Comparison of ENCODE assay signal across 10 cellular contexts in genomic region chr4:143359794-143360193, GRCh38. TPM values are rescaled to one million over a fixed set of nuclear protein-coding genes. Genes with fewer than 3 reads are reported as not detected.
DNase-seq lines count a peak whose midpoint lies in the region; ATAC-seq and TF ChIP-seq lines count a peak whose summit lies in the region.
"Had no signal": no experiment of that assay in that cellular context is flagged by ENCODE, and none has a peak within 500 bp of the region (broad histone marks: within the 10 kb centered on the region; RNA-seq: fewer than 3 reads in every experiment).

No MANE protein-coding gene starts in this region.

- TF ChIP-seq POLR2A in uterus (IDR thresholded peaks at IDR 0.05): no peak

- no peak overlapping the region for H3K4me3 ChIP-seq in right cardiac atrium (ENCODE audit: low read length)
- H3K4me3 ChIP-seq in uterus: no peak overlapping the region

- DNase-seq in right cardiac atrium (no peak), Right ventricle myocardium inferior (ENCODE audit: missing footprints) (no peak), activated B cell treated with CpG ODN at 0.5 μM for 24 hours (no peak), left colon (no peak), uterus (no peak), GDM1 (lab: John Stamatoyannopoulos, UW) (no peak)
- DNase-seq: NCI-H2227 treated with DMSO at 0.1 percent for 48 hours had no signal

- H3K27me3 Mint-ChIP-seq in activated B cell treated with CpG ODN at 0.5 μM for 24 hours: no peaks in the 10 kb centered on the region

- ATAC-seq in right cardiac atrium: no peak
- ATAC-seq in Right ventricle myocardium inferior: no peak
- ATAC-seq in activated B cell treated with CpG ODN at 0.5 μM for 24 hours (ENCODE audit: low read depth): no peak
- peak; percentile 52 for ATAC-seq in left colon
- ATAC-seq in HG03108 (IDR thresholded peaks at IDR 0.05; ENCODE audit: unreplicated experiment): no peak
- no peak for ATAC-seq in HG03159 (IDR thresholded peaks at IDR 0.05; ENCODE audit: unreplicated experiment)
- ATAC-seq: HCT116 had no signal

- peak overlapping the region; percentile 83 for H3K27ac Mint-ChIP-seq in activated B cell treated with CpG ODN at 0.5 μM for 24 hours

- peak overlapping the region; percentile 52 for H3K27ac ChIP-seq in right cardiac atrium (ENCODE audit: low read length)
- peak overlapping the region; percentile 8 to 76 for H3K27ac ChIP-seq in uterus

- POLR2A ChIA-PET in activated B cell treated with CpG ODN at 0.5 μM for 24 hours (lab: Charles Lee): interaction anchor here (2.3 to 5.8 kb wide), 2 partner anchors 17 to 22 kb away, joined by 19 to 31 read pairs; partner anchors contain the start of gene GAB1

- 78% methylated on average over 1 of the region's 1 CpG for WGBS in right cardiac atrium

- H3K9me3 ChIP-seq in right cardiac atrium (ENCODE audit: control insufficient read depth, low read length): no peaks in the 10 kb centered on the region
- H3K9me3 ChIP-seq in uterus: no peaks in the 10 kb centered on the region

- H3K4me1 ChIP-seq in right cardiac atrium (ENCODE audit: control insufficient read depth, insufficient read depth, low read length): peaks cover 7% of the 10 kb centered on the region
- peaks cover 19 to 25% of the 10 kb centered on the region in 2 donors for H3K4me1 ChIP-seq in uterus

- no peaks in the 10 kb centered on the region for H3K36me3 Mint-ChIP-seq in activated B cell treated with CpG ODN at 0.5 μM for 24 hours (ENCODE audit: low read depth)

- H3K9me3 Mint-ChIP-seq in activated B cell treated with CpG ODN at 0.5 μM for 24 hours: no peaks in the 10 kb centered on the region

- CTCF ChIA-PET in activated B cell treated with CpG ODN at 0.5 μM for 24 hours (lab: Charles Lee): interaction anchor here (3.8 kb wide), 1 partner anchor 16 kb away, joined by 12 read pairs; no protein-coding TSS in a partner anchor

- no peaks in the 10 kb centered on the region for H3K36me3 ChIP-seq in uterus

- no peak for TF ChIP-seq CTCF in activated B cell treated with CpG ODN at 0.5 μM for 24 hours (IDR thresholded peaks at IDR 0.05)
- no peak for TF ChIP-seq CTCF in uterus (IDR thresholded peaks at IDR 0.05)

- intact Hi-C loops in right cardiac atrium (cut with DNase I): no loop called here
- intact Hi-C loops in Right ventricle myocardium inferior (cut with DNase I): loop anchor here (5.0 kb wide), 1 partner anchor 38 kb away; no protein-coding TSS in a partner anchor
- intact Hi-C loops in activated B cell treated with CpG ODN at 0.5 μM for 24 hours (cut with micrococcal nuclease): loop anchor here (1.0 kb wide), 3 partner anchors 18 to 154 kb away; partner anchors contain the start of genes GAB1 and SMARCA5
- intact Hi-C loops in left colon (cut with DNase I, micrococcal nuclease): no loop called here
- intact Hi-C loops in uterus (cut with DNase I; ENCODE audit: low total_unique reads): no loop called here

- peaks cover 66% of the 10 kb centered on the region for H3K4me1 Mint-ChIP-seq in activated B cell treated with CpG ODN at 0.5 μM for 24 hours

- peak overlapping the region; percentile 65 for H3K4me3 Mint-ChIP-seq in activated B cell treated with CpG ODN at 0.5 μM for 24 hours

- H3K27me3 ChIP-seq in right cardiac atrium (ENCODE audit: control insufficient read depth, insufficient read depth): no peaks in the 10 kb centered on the region
- H3K27me3 ChIP-seq in uterus: no peaks in the 10 kb centered on the region

RNA-seq across cellular contexts. Expression of gene GAB1, which starts 23.1 kb away (rescaled TPM):
- total RNA-seq in right cardiac atrium (10 to 100 TPM; 46.8 to 73.4 (median 59.0) TPM), Right ventricle myocardium inferior (77.4 TPM), activated B cell treated with CpG ODN at 0.5 μM for 24 hours (11.9 and 12.0 TPM in 2 replicates), left colon (10 to 100 TPM; 69.0 to 71.1 TPM), uterus (10 to 100 TPM; 50.4 to 65.3 (median 63.7) TPM)
- 11.0 TPM for polyA plus RNA-seq in right cardiac atrium

Comparison
In these comparisons a context has a peak if more than half of its experiments do, and no peak if none do; other contexts are left out.
1. intact Hi-C loops: an anchor here in Right ventricle myocardium inferior (5.0 kb wide) and activated B cell treated with CpG ODN at 0.5 μM for 24 hours (1.0 kb wide); none called in right cardiac atrium, left colon and uterus.